In genomic region chr2:17857016-17857415, GRCh38 we compare ENCODE assay signal across 14 cellular contexts. TPM values are rescaled to one million over a fixed set of nuclear protein-coding genes. Genes with fewer than 3 reads are reported as not detected.
DNase-seq lines count a peak whose midpoint lies in the region; ATAC-seq and TF ChIP-seq lines count a peak whose summit lies in the region.
"Had no signal": no experiment of that assay in that cellular context is flagged by ENCODE, and none has a peak within 500 bp of the region (broad histone marks: within the 10 kb centered on the region; RNA-seq: fewer than 3 reads in every experiment).

No MANE protein-coding gene starts in this region.

- H3K36me3 ChIP-seq in left ventricle myocardium inferior (no peaks in the 10 kb centered on the region), tibial artery (no peaks in the 10 kb centered on the region)
- H3K36me3 ChIP-seq: BLaER1, transverse colon had no signal

- ATAC-seq in GM18907 (IDR thresholded peaks at IDR 0.05; ENCODE audit: unreplicated experiment), result no peak

- H3K4me3 ChIP-seq in left ventricle myocardium inferior (no peak overlapping the region), tibial artery (no peak overlapping the region)
- H3K4me3 ChIP-seq: BLaER1, transverse colon had no signal

- H3K4me1 ChIP-seq in left ventricle myocardium inferior (no peaks in the 10 kb centered on the region), tibial artery (no peaks in the 10 kb centered on the region)
- H3K4me1 ChIP-seq: transverse colon had no signal

- TF ChIP-seq CTCF in left ventricle myocardium inferior (IDR thresholded peaks at IDR 0.05; ENCODE audit: borderline replicate concordance) (no peak), tibial artery (IDR thresholded peaks at IDR 0.05) (no peak)

- peak; percentile 37 for DNase-seq in Caki2 (ENCODE audit: low read depth)
- DNase-seq in Kasumi-1 (lab: John Stamatoyannopoulos, UW), result peak; percentile 3 to 19
- peak; percentile 10 for DNase-seq in SW480 (ENCODE audit: low spot score)
- peak; percentile 43 for DNase-seq in inferior parietal cortex (ENCODE audit: extremely low spot score)
- DNase-seq in stimulated activated CD4-positive, alpha-beta T cell treated with anti-CD3 and anti-CD28 coated beads, Interleukin-2, amount 100 ng/mL, for 24 hours, result no peak
- no peak for DNase-seq in left ventricle myocardium inferior
- DNase-seq in tibial artery, result no peak
- DNase-seq: activated effector memory CD4-positive, alpha-beta T cell treated with anti-CD3 and anti-CD28 coated beads, Interleukin-2, amount 50 U/mL, for 16 hours; effector CD8-positive, alpha-beta T cell; NCI-H146; SHP77 treated with DMSO at 0.1 percent for 48 hours; transverse colon had no signal

- intact Hi-C loops in left ventricle myocardium inferior (cut with micrococcal nuclease), result loop anchor here (10.0 kb wide), 2 partner anchors 318 to 518 kb away; no protein-coding TSS in a partner anchor
- intact Hi-C loops in tibial artery (cut with DNase I; ENCODE audit: low total_unique reads), result no loop called here

- in situ Hi-C loops in Caki2 (cut with HindIII; ENCODE audit: low pct_unique_long_range_greater_than_20kb, low sequenced_read_pairs), result no loop called here

- H3K27ac ChIP-seq in left ventricle myocardium inferior (replicated peaks) (no peak overlapping the region), tibial artery (no peak overlapping the region)
- H3K27ac ChIP-seq: BLaER1, transverse colon had no signal

- no peaks in the 10 kb centered on the region for H3K9me3 ChIP-seq in left ventricle myocardium inferior (replicated peaks)
- no peaks in the 10 kb centered on the region for H3K9me3 ChIP-seq in tibial artery
- H3K9me3 ChIP-seq: BLaER1, transverse colon had no signal

- H3K27me3 ChIP-seq in left ventricle myocardium inferior (ENCODE audit: low read depth) (peaks cover 63% of the 10 kb centered on the region), tibial artery (peaks cover 0 to 8% of the 10 kb centered on the region in 2 donors)
- H3K27me3 ChIP-seq: BLaER1, transverse colon had no signal

RNA-seq across cellular contexts. Expression of gene KCNS3, which starts 21.5 kb away (rescaled TPM):
- 42.2 and 75.3 TPM in 2 replicates for total RNA-seq in Caki2 (2014; rRNA removed; shearing (Covaris generic); ENCODE audit: low replicate concordance)
- 4.0 TPM for total RNA-seq in left ventricle myocardium inferior

RNA-seq across cellular contexts. Expression of gene MSGN1, which starts 40.8 kb away (rescaled TPM):
- not detected in 2 replicates for total RNA-seq in Caki2 (2014; rRNA removed; shearing (Covaris generic); ENCODE audit: low replicate concordance)
- not detected for total RNA-seq in left ventricle myocardium inferior

Comparison
In these comparisons a context has a peak if more than half of its experiments do, and no peak if none do; other contexts are left out.
1. DNase-seq: peak in Caki2 (single experiment), Kasumi-1 (2 of 2), SW480 (single experiment) and inferior parietal cortex (single experiment); none in stimulated activated CD4-positive, alpha-beta T cell treated with anti-CD3 and anti-CD28 coated beads, Interleukin-2, amount 100 ng/mL, for 24 hours (0 of 2), left ventricle myocardium inferior (single experiment) and tibial artery (0 of 2).